In genomic region chr4:30386266-30386895, GRCh38 we compare ENCODE assay signal across 30 cellular contexts.
DNase-seq lines count a peak whose midpoint lies in the region; ATAC-seq and TF ChIP-seq lines count a peak whose summit lies in the region.
"Had no signal": no experiment of that assay in that cellular context is flagged by ENCODE, and none has a peak within 500 bp of the region (broad histone marks: within the 10 kb centered on the region; RNA-seq: fewer than 3 reads in every experiment).

No MANE protein-coding gene starts in this region.

- intact Hi-C loops in sigmoid colon (cut with DNase I): no loop called here

- no peaks in the 10 kb centered on the region for H3K27me3 ChIP-seq in sigmoid colon
- H3K27me3 ChIP-seq: BLaER1, heart left ventricle, neutrophil, testis, vagina had no signal

- no peak overlapping the region for H3K27ac ChIP-seq in sigmoid colon
- H3K27ac ChIP-seq: BLaER1, heart left ventricle, neutrophil, testis, vagina had no signal

- no peak for TF ChIP-seq EP300 in sigmoid colon (IDR thresholded peaks at IDR 0.05)

- no peak overlapping the region for H3K27ac Mint-ChIP-seq in stimulated activated naive CD8-positive, alpha-beta T cell treated with anti-CD3 and anti-CD28 coated beads, Interleukin-15, amount 100 ng/mL, for 72 hours
- H3K27ac Mint-ChIP-seq: activated B cell treated with CpG ODN at 0.5 μM for 24 hours; activated naive CD4-positive, alpha-beta T cell treated with anti-CD3 and anti-CD28 coated beads, Interleukin-2, amount 50 U/mL, for 24 hours; activated T-helper 17 cell treated with anti-CD3 and anti-CD28 coated beads, Interleukin-2, amount 50 U/mL, for 72 hours; stimulated activated naive B cell treated with anti-CD40 and anti-IgM and Interleukin-4, amounts not matched to agents 10 μg/mL and 1 μg/mL and 100 μg/mL, for 72 hours had no signal

- H3K4me3 Mint-ChIP-seq in stimulated activated naive CD8-positive, alpha-beta T cell treated with anti-CD3 and anti-CD28 coated beads, Interleukin-15, amount 100 ng/mL, for 72 hours: no peak overlapping the region
- H3K4me3 Mint-ChIP-seq: activated B cell treated with CpG ODN at 0.5 μM for 24 hours; activated naive CD4-positive, alpha-beta T cell treated with anti-CD3 and anti-CD28 coated beads, Interleukin-2, amount 50 U/mL, for 24 hours; activated T-helper 17 cell treated with anti-CD3 and anti-CD28 coated beads, Interleukin-2, amount 50 U/mL, for 72 hours; stimulated activated naive B cell treated with anti-CD40 and anti-IgM and Interleukin-4, amounts not matched to agents 10 μg/mL and 1 μg/mL and 100 μg/mL, for 72 hours had no signal

- ATAC-seq in stimulated activated naive CD8-positive, alpha-beta T cell treated with anti-CD3 and anti-CD28 coated beads, Interleukin-15, amount 100 ng/mL, for 72 hours: no peak
- ATAC-seq: activated T-helper 17 cell treated with anti-CD3 and anti-CD28 coated beads, Interleukin-2, amount 50 U/mL, for 72 hours; heart left ventricle; K562; left cardiac atrium; stimulated activated naive B cell treated with anti-CD40 and anti-IgM and Interleukin-4, amounts not matched to agents 10 μg/mL and 1 μg/mL and 100 μg/mL, for 72 hours had no signal

- no peaks in the 10 kb centered on the region for H3K27me3 Mint-ChIP-seq in stimulated activated naive CD8-positive, alpha-beta T cell treated with anti-CD3 and anti-CD28 coated beads, Interleukin-15, amount 100 ng/mL, for 72 hours
- H3K27me3 Mint-ChIP-seq: activated B cell treated with CpG ODN at 0.5 μM for 24 hours; activated naive CD4-positive, alpha-beta T cell treated with anti-CD3 and anti-CD28 coated beads, Interleukin-2, amount 50 U/mL, for 24 hours; activated T-helper 17 cell treated with anti-CD3 and anti-CD28 coated beads, Interleukin-2, amount 50 U/mL, for 72 hours; stimulated activated naive B cell treated with anti-CD40 and anti-IgM and Interleukin-4, amounts not matched to agents 10 μg/mL and 1 μg/mL and 100 μg/mL, for 72 hours had no signal

- 85 to 89% methylated on average over 4 of the region's 4 CpGs for WGBS in sigmoid colon, 2 donors

- H3K4me1 ChIP-seq in sigmoid colon: no peaks in the 10 kb centered on the region
- H3K4me1 ChIP-seq: BLaER1, heart left ventricle, testis, vagina had no signal

- peaks cover 12 to 13% of the 10 kb centered on the region in 2 donors for H3K9me3 Mint-ChIP-seq in stimulated activated naive CD8-positive, alpha-beta T cell treated with anti-CD3 and anti-CD28 coated beads, Interleukin-15, amount 100 ng/mL, for 72 hours

- TF ChIP-seq CTCF in astrocyte of the spinal cord (IDR thresholded peaks at IDR 0.05; ENCODE audit: low read depth, low read length) (no peak), fibroblast of pulmonary artery (IDR thresholded peaks at IDR 0.05; ENCODE audit: low read length, missing control alignments) (no peak), sigmoid colon (IDR thresholded peaks at IDR 0.05) (no peak)

- no peaks in the 10 kb centered on the region for H3K9me3 ChIP-seq in sigmoid colon
- H3K9me3 ChIP-seq: BLaER1, heart left ventricle, neutrophil, testis, vagina had no signal

- H3K4me1 Mint-ChIP-seq in stimulated activated naive CD8-positive, alpha-beta T cell treated with anti-CD3 and anti-CD28 coated beads, Interleukin-15, amount 100 ng/mL, for 72 hours: no peaks in the 10 kb centered on the region
- H3K4me1 Mint-ChIP-seq: activated B cell treated with CpG ODN at 0.5 μM for 24 hours; activated naive CD4-positive, alpha-beta T cell treated with anti-CD3 and anti-CD28 coated beads, Interleukin-2, amount 50 U/mL, for 24 hours; activated T-helper 17 cell treated with anti-CD3 and anti-CD28 coated beads, Interleukin-2, amount 50 U/mL, for 72 hours; stimulated activated naive B cell treated with anti-CD40 and anti-IgM and Interleukin-4, amounts not matched to agents 10 μg/mL and 1 μg/mL and 100 μg/mL, for 72 hours had no signal

- TF ChIP-seq POLR2A in sigmoid colon (IDR thresholded peaks at IDR 0.05): no peak

- H3K4me3 ChIP-seq in astrocyte of the spinal cord (ENCODE audit: low read depth, low read length) (no peak overlapping the region), fibroblast of pulmonary artery (replicated peaks; ENCODE audit: low read depth, low read length) (no peak overlapping the region), sigmoid colon (no peak overlapping the region)
- H3K4me3 ChIP-seq: BLaER1, heart left ventricle, K562, testis, vagina had no signal

- DNase-seq in DMS53 (lab: John Stamatoyannopoulos, UW) (peak; percentile 70), M059J (ENCODE audit: low read depth) (peak; percentile 40), astrocyte of the spinal cord (ENCODE audit: low read depth, low spot score) (peak; percentile 50), fibroblast of pulmonary artery (ENCODE audit: low read depth) (peak; percentile 39), sigmoid colon (no peak)
- DNase-seq in activated CD8-positive, alpha-beta memory T cell treated with anti-CD3 and anti-CD28 coated beads for 24 hours: no peak
- no peak for DNase-seq in stimulated activated CD4-positive, alpha-beta T cell treated with anti-CD3 and anti-CD28 coated beads, Interleukin-2, amount 100 ng/mL, for 24 hours
- DNase-seq in stimulated activated naive CD8-positive, alpha-beta T cell treated with anti-CD3 and anti-CD28 coated beads, Interleukin-15, amount 100 ng/mL, for 72 hours: no peak
- DNase-seq: activated B cell treated with CpG ODN at 0.5 μM for 24 hours; activated CD4-positive, alpha-beta T cell treated with anti-CD3 and anti-CD28 coated beads, Interleukin-2, amount 50 U/mL, for 48 hours; activated CD8-positive, alpha-beta memory T cell treated with anti-CD3 and anti-CD28 coated beads, Interleukin-2, amount 50 U/mL, for 48 hours; Calu3; effector memory CD4-positive, alpha-beta T cell; heart left ventricle; left cardiac atrium; mesendoderm; NCI-H1417 treated with DMSO at 0.1 percent for 48 hours; NCI-H446 treated with DMSO at 0.1 percent for 48 hours; Right ventricle myocardium superior; small intestine; stimulated activated CD4-positive, alpha-beta T cell treated with anti-CD3 and anti-CD28 coated beads, Interleukin-2, amount 100 ng/mL, for 48 hours; stimulated activated naive B cell treated with anti-CD40 and anti-IgM and Interleukin-4, amounts not matched to agents 10 μg/mL and 1 μg/mL and 100 μg/mL, for 72 hours; SW 1271; testis had no signal

- in situ Hi-C loops in astrocyte of the spinal cord (cut with HindIII; ENCODE audit: low sequenced_read_pairs): no loop called here

- no peaks in the 10 kb centered on the region for H3K36me3 ChIP-seq in sigmoid colon
- H3K36me3 ChIP-seq: BLaER1, heart left ventricle, neutrophil, vagina had no signal

Comparison
In these comparisons a context has a peak if more than half of its experiments do, and no peak if none do; other contexts are left out.
1. DNase-seq: peak in DMS53 (single experiment), M059J (single experiment), astrocyte of the spinal cord (single experiment) and fibroblast of pulmonary artery (single experiment); none in activated CD8-positive, alpha-beta memory T cell treated with anti-CD3 and anti-CD28 coated beads for 24 hours (single experiment), stimulated activated CD4-positive, alpha-beta T cell treated with anti-CD3 and anti-CD28 coated beads, Interleukin-2, amount 100 ng/mL, for 24 hours (0 of 2), sigmoid colon (single experiment) and stimulated activated naive CD8-positive, alpha-beta T cell treated with anti-CD3 and anti-CD28 coated beads, Interleukin-15, amount 100 ng/mL, for 72 hours (0 of 2).